Comparison of ENCODE assay signal across 1 cellular context in the genomic region with DNA sequence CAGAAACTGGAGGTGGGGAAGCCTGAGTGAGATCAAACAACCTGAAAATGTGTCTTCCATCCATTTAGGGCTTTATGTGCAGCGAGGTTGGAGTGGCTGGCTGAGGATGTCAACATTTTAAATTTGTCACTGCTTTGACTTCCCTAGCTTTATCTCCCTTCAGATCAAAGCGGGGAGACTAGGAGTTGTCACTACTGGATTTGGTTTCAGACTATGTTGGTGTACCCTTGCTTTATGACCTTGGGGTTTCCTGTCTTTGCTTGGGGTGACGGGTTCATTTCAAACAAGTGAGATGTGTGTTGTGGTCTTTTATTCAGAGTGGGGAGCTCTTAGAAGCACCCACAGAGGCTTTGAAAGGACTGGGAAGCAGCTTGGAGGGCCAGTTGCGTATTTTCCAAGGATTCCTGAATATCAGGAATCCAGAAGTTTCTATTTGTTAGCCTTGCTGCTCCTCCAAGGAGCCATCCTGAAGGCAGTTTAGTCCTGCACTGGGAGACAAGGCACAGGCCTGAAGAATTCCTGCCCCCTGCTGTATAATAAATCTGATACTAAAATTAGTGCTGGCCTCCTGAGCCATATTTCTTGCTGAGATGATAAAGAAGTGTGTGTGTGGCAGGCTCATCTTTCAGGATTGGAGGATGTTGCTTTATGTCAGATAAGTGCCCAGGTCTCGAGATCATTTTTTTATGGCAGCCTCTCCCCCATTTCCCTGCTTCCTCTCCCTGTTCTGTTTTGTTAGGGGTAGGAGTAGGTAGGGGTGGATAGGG.
TF ChIP-seq lines count a peak whose summit lies in the region.

No MANE protein-coding gene starts in this region.

TF ChIP-seq in WTC11, 78 proteins besides CTCF, POLR2A, EP300 and RAD21 (continued from another document):
- TF ChIP-seq, protein P1, sequence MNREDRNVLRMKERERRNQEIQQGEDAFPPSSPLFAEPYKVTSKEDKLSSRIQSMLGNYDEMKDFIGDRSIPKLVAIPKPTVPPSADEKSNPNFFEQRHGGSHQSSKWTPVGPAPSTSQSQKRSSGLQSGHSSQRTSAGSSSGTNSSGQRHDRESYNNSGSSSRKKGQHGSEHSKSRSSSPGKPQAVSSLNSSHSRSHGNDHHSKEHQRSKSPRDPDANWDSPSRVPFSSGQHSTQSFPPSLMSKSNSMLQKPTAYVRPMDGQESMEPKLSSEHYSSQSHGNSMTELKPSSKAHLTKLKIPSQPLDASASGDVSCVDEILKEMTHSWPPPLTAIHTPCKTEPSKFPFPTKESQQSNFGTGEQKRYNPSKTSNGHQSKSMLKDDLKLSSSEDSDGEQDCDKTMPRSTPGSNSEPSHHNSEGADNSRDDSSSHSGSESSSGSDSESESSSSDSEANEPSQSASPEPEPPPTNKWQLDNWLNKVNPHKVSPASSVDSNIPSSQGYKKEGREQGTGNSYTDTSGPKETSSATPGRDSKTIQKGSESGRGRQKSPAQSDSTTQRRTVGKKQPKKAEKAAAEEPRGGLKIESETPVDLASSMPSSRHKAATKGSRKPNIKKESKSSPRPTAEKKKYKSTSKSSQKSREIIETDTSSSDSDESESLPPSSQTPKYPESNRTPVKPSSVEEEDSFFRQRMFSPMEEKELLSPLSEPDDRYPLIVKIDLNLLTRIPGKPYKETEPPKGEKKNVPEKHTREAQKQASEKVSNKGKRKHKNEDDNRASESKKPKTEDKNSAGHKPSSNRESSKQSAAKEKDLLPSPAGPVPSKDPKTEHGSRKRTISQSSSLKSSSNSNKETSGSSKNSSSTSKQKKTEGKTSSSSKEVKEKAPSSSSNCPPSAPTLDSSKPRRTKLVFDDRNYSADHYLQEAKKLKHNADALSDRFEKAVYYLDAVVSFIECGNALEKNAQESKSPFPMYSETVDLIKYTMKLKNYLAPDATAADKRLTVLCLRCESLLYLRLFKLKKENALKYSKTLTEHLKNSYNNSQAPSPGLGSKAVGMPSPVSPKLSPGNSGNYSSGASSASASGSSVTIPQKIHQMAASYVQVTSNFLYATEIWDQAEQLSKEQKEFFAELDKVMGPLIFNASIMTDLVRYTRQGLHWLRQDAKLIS (CRISPR knock-in tag; IDR thresholded peaks at IDR 0.05; ENCODE audit: borderline replicate concordance), result no peak
- TF ChIP-seq, protein P2, sequence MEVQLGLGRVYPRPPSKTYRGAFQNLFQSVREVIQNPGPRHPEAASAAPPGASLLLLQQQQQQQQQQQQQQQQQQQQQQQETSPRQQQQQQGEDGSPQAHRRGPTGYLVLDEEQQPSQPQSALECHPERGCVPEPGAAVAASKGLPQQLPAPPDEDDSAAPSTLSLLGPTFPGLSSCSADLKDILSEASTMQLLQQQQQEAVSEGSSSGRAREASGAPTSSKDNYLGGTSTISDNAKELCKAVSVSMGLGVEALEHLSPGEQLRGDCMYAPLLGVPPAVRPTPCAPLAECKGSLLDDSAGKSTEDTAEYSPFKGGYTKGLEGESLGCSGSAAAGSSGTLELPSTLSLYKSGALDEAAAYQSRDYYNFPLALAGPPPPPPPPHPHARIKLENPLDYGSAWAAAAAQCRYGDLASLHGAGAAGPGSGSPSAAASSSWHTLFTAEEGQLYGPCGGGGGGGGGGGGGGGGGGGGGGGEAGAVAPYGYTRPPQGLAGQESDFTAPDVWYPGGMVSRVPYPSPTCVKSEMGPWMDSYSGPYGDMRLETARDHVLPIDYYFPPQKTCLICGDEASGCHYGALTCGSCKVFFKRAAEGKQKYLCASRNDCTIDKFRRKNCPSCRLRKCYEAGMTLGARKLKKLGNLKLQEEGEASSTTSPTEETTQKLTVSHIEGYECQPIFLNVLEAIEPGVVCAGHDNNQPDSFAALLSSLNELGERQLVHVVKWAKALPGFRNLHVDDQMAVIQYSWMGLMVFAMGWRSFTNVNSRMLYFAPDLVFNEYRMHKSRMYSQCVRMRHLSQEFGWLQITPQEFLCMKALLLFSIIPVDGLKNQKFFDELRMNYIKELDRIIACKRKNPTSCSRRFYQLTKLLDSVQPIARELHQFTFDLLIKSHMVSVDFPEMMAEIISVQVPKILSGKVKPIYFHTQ (CRISPR knock-in tag; IDR thresholded peaks at IDR 0.05), result no peak
